12 cellular contexts compared by ENCODE assay signal in genomic region chr20:62647521-62648317, GRCh38. TPM values are rescaled to one million over a fixed set of nuclear protein-coding genes. Genes with fewer than 3 reads are reported as not detected.
DNase-seq lines count a peak whose midpoint lies in the region; ATAC-seq, FAIRE-seq and TF ChIP-seq lines count a peak whose summit lies in the region.
"Had no signal": no experiment of that assay in that cellular context is flagged by ENCODE, and none has a peak within 500 bp of the region (broad histone marks: within the 10 kb centered on the region; RNA-seq: fewer than 3 reads in every experiment).

No MANE protein-coding gene starts in this region.

- H3K27ac ChIP-seq in Peyer's patch (peak overlapping the region; percentile 41 to 95 (median 78)), right atrium auricular region (peak overlapping the region; percentile 42 to 56)
- H3K27ac ChIP-seq: SJSA1 had no signal

- TF ChIP-seq POLR2A in Peyer's patch (IDR thresholded peaks at IDR 0.05) = no peak

- no peaks in the 10 kb centered on the region for H3K9me3 Mint-ChIP-seq in stimulated activated naive B cell treated with anti-CD40 and anti-IgM and Interleukin-4, amounts not matched to agents 10 μg/mL and 1 μg/mL and 100 μg/mL, for 72 hours
- H3K9me3 Mint-ChIP-seq: activated T-helper 2 cell treated with anti-CD3 and anti-CD28 coated beads, Interferon-gamma antibody, Interleukin-2, Interleukin-4, amounts not matched to agents 10 μg/mL and 5 μg/mL and 100 μg/mL, durations not matched to agents 14 hours and 24 hours and 36 hours had no signal

- H3K27me3 Mint-ChIP-seq in stimulated activated naive B cell treated with anti-CD40 and anti-IgM and Interleukin-4, amounts not matched to agents 10 μg/mL and 1 μg/mL and 100 μg/mL, for 72 hours = no peaks in the 10 kb centered on the region

- no peak overlapping the region for H3K4me3 Mint-ChIP-seq in stimulated activated naive B cell treated with anti-CD40 and anti-IgM and Interleukin-4, amounts not matched to agents 10 μg/mL and 1 μg/mL and 100 μg/mL, for 72 hours

- no peaks in the 10 kb centered on the region for H3K36me3 ChIP-seq in Peyer's patch
- no peaks in the 10 kb centered on the region for H3K36me3 ChIP-seq in right atrium auricular region

- H3K4me3 ChIP-seq in Peyer's patch (no peak overlapping the region), right atrium auricular region (no peak overlapping the region)
- H3K4me3 ChIP-seq: SJSA1 had no signal

- H3K4me1 ChIP-seq in Peyer's patch (peaks cover 2 to 73% (median 55%) of the 10 kb centered on the region in 4 donors), right atrium auricular region (peaks cover 0 to 86% of the 10 kb centered on the region in 2 donors)

- TF ChIP-seq CTCF in Peyer's patch (IDR thresholded peaks at IDR 0.05) = no peak
- no peak for TF ChIP-seq CTCF in right atrium auricular region (IDR thresholded peaks at IDR 0.05)

- H3K9me3 ChIP-seq in Peyer's patch (no peaks in the 10 kb centered on the region), right atrium auricular region (no peaks in the 10 kb centered on the region)
- H3K9me3 ChIP-seq: SJSA1 had no signal

- no peak for ATAC-seq in stimulated activated naive B cell treated with anti-CD40 and anti-IgM and Interleukin-4, amounts not matched to agents 10 μg/mL and 1 μg/mL and 100 μg/mL, for 72 hours (replicated peaks)
- ATAC-seq in HG02623 (IDR thresholded peaks at IDR 0.05; ENCODE audit: unreplicated experiment) = no peak

- H3K27me3 ChIP-seq in Peyer's patch (no peaks in the 10 kb centered on the region), right atrium auricular region (peaks cover 0 to 3% of the 10 kb centered on the region in 2 donors)

- no peak for FAIRE-seq in GM19239 (lab: Jason Lieb, UNC)
- FAIRE-seq: A204.1, bronchial epithelial cell had no signal

- peaks cover 11 to 24% of the 10 kb centered on the region in 2 donors for H3K36me3 Mint-ChIP-seq in stimulated activated naive B cell treated with anti-CD40 and anti-IgM and Interleukin-4, amounts not matched to agents 10 μg/mL and 1 μg/mL and 100 μg/mL, for 72 hours

- H3K4me1 Mint-ChIP-seq in stimulated activated naive B cell treated with anti-CD40 and anti-IgM and Interleukin-4, amounts not matched to agents 10 μg/mL and 1 μg/mL and 100 μg/mL, for 72 hours = peaks cover 47 to 94% of the 10 kb centered on the region in 2 donors

- peak overlapping the region; percentile 62 for H3K27ac Mint-ChIP-seq in stimulated activated naive B cell treated with anti-CD40 and anti-IgM and Interleukin-4, amounts not matched to agents 10 μg/mL and 1 μg/mL and 100 μg/mL, for 72 hours

- peak; percentile 8 for DNase-seq in NCI-H82 (lab: John Stamatoyannopoulos, UW)
- no peak for DNase-seq in NCI-H82 treated with DMSO at 0.1 percent for 48 hours (lab: John Stamatoyannopoulos, UW; ENCODE audit: unreplicated experiment)
- DNase-seq in Peyer's patch = peak in 1 of 3 donors; percentile 60
- no peak for DNase-seq in right atrium auricular region (ENCODE audit: low spot score)
- DNase-seq in stimulated activated naive B cell treated with anti-CD40 and anti-IgM and Interleukin-4, amounts not matched to agents 10 μg/mL and 1 μg/mL and 100 μg/mL, for 72 hours = no peak
- no peak for DNase-seq in NCI-H1694 treated with DMSO at 0.1 percent for 48 hours (lab: John Stamatoyannopoulos, UW)
- DNase-seq in GM19239 (ENCODE audit: insufficient read length, low spot score) = no peak

RNA-seq across cellular contexts. Expression of gene SLCO4A1, which starts 5.4 kb away (rescaled TPM):
- total RNA-seq in Peyer's patch (10 to 100 TPM in 3 of 4 donors, 1 to 10 TPM in 1; 6.7 to 42.9 (median 28.5) TPM), right atrium auricular region (10 to 100 TPM; 13.4 to 19.8 TPM)
